ENCODE assay signal across 3 cellular contexts in genomic region chr3:16056210-16056607, GRCh38.
A peak's percentile ranks its signal among the peaks of the same experiment; 100 is the strongest.
TF ChIP-seq lines count a peak whose summit lies in the region.

No MANE protein-coding gene starts in this region.

TF ChIP-seq in endothelial cell of umbilical vein, 7 proteins besides CTCF, POLR2A, EP300 and RAD21 (continued from another document):
- TF ChIP-seq MYC (IDR thresholded peaks at IDR 0.05; ENCODE audit: low read depth, low read length) (no peak), GATA2 (IDR thresholded peaks at IDR 0.05; ENCODE audit: insufficient read depth, insufficient read length, low read depth, low read length) (no peak), FOS (IDR thresholded peaks at IDR 0.05; ENCODE audit: borderline replicate concordance, insufficient read depth, low read length) (no peak)

TF ChIP-seq in HepG2, 621 proteins besides CTCF, POLR2A, EP300 and RAD21 (continued from another document):
- TF ChIP-seq UBTF (CRISPR knock-in tag; IDR thresholded peaks at IDR 0.05), result no peak
- TF ChIP-seq NAIF1 (CRISPR knock-in tag; IDR thresholded peaks at IDR 0.05; ENCODE audit: borderline replicate concordance), result no peak
- 0 out of 2 replicates have a peak, but pooled peaks have one; percentile 17 for TF ChIP-seq CEBPB (IDR thresholded peaks at IDR 0.05; ENCODE audit: borderline replicate concordance, low read depth, low read length)
- no peak for TF ChIP-seq ZNF432 (CRISPR knock-in tag; IDR thresholded peaks at IDR 0.05; ENCODE audit: borderline replicate concordance)
- TF ChIP-seq RARG (CRISPR knock-in tag; IDR thresholded peaks at IDR 0.05; ENCODE audit: low read depth), result no peak
- TF ChIP-seq ZKSCAN5 (CRISPR knock-in tag; IDR thresholded peaks at IDR 0.05), result no peak
- TF ChIP-seq SALL1 (CRISPR knock-in tag; IDR thresholded peaks at IDR 0.05), result 0 out of 2 replicates have a peak, but pooled peaks have one; percentile 9
- no peak; the same call in 1 of the 2 replicates for TF ChIP-seq IRF2 (CRISPR knock-in tag; IDR thresholded peaks at IDR 0.05)
- no peak for TF ChIP-seq NFATC3 (CRISPR knock-in tag; IDR thresholded peaks at IDR 0.05)
- TF ChIP-seq, protein P1, sequence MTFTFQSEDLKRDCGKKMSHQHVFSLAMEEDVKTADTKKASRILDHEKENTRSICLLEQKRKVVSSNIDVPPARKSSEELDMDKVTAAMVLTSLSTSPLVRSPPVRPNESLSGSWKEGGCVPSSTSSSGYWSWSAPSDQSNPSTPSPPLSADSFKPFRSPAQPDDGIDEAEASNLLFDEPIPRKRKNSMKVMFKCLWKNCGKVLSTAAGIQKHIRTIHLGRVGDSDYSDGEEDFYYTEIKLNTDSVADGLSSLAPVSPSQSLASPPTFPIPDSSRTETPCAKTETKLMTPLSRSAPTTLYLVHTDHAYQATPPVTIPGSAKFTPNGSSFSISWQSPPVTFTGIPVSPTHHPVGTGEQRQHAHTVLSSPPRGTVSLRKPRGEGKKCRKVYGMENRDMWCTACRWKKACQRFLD (CRISPR knock-in tag; IDR thresholded peaks at IDR 0.05; ENCODE audit: borderline replicate concordance), result no peak
- TF ChIP-seq CENPX (CRISPR knock-in tag; IDR thresholded peaks at IDR 0.05), result no peak
- TF ChIP-seq ZNF788 (CRISPR knock-in tag; IDR thresholded peaks at IDR 0.05; ENCODE audit: borderline replicate concordance), result no peak
- no peak for TF ChIP-seq HBP1 (CRISPR knock-in tag; IDR thresholded peaks at IDR 0.05; ENCODE audit: low read depth)
- TF ChIP-seq, protein P2, sequence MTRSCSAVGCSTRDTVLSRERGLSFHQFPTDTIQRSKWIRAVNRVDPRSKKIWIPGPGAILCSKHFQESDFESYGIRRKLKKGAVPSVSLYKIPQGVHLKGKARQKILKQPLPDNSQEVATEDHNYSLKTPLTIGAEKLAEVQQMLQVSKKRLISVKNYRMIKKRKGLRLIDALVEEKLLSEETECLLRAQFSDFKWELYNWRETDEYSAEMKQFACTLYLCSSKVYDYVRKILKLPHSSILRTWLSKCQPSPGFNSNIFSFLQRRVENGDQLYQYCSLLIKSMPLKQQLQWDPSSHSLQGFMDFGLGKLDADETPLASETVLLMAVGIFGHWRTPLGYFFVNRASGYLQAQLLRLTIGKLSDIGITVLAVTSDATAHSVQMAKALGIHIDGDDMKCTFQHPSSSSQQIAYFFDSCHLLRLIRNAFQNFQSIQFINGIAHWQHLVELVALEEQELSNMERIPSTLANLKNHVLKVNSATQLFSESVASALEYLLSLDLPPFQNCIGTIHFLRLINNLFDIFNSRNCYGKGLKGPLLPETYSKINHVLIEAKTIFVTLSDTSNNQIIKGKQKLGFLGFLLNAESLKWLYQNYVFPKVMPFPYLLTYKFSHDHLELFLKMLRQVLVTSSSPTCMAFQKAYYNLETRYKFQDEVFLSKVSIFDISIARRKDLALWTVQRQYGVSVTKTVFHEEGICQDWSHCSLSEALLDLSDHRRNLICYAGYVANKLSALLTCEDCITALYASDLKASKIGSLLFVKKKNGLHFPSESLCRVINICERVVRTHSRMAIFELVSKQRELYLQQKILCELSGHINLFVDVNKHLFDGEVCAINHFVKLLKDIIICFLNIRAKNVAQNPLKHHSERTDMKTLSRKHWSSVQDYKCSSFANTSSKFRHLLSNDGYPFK (CRISPR knock-in tag; IDR thresholded peaks at IDR 0.05; ENCODE audit: borderline replicate concordance), result no peak
- TF ChIP-seq ZSCAN12 (CRISPR knock-in tag; IDR thresholded peaks at IDR 0.05), result no peak
- no peak for TF ChIP-seq ZNF230 (CRISPR knock-in tag; IDR thresholded peaks at IDR 0.05)
- TF ChIP-seq ZBTB20 (CRISPR knock-in tag; IDR thresholded peaks at IDR 0.05; ENCODE audit: borderline replicate concordance, low read depth), result no peak
- TF ChIP-seq MIER3 (CRISPR knock-in tag; IDR thresholded peaks at IDR 0.05; ENCODE audit: borderline replicate concordance), result no peak
- TF ChIP-seq ZNF878 (CRISPR knock-in tag; IDR thresholded peaks at IDR 0.05), result no peak
- no peak for TF ChIP-seq CC2D1A (CRISPR knock-in tag; IDR thresholded peaks at IDR 0.05)
- no peak for TF ChIP-seq ARID2 (CRISPR knock-in tag; IDR thresholded peaks at IDR 0.05; ENCODE audit: borderline replicate concordance)
- TF ChIP-seq SOX5 (CRISPR knock-in tag; IDR thresholded peaks at IDR 0.05; ENCODE audit: borderline replicate concordance), result 0 out of 2 replicates have a peak, but pooled peaks have one; percentile 23
- TF ChIP-seq ZNF296 (CRISPR knock-in tag; conservative IDR thresholded peaks at IDR 0.05), result no peak

TF ChIP-seq in SK-N-SH treated with all-trans-retinoic acid at 6 μM for 48 hours, 23 proteins besides CTCF, POLR2A, EP300 and RAD21 (continued from another document):
- TF ChIP-seq, protein P3, sequence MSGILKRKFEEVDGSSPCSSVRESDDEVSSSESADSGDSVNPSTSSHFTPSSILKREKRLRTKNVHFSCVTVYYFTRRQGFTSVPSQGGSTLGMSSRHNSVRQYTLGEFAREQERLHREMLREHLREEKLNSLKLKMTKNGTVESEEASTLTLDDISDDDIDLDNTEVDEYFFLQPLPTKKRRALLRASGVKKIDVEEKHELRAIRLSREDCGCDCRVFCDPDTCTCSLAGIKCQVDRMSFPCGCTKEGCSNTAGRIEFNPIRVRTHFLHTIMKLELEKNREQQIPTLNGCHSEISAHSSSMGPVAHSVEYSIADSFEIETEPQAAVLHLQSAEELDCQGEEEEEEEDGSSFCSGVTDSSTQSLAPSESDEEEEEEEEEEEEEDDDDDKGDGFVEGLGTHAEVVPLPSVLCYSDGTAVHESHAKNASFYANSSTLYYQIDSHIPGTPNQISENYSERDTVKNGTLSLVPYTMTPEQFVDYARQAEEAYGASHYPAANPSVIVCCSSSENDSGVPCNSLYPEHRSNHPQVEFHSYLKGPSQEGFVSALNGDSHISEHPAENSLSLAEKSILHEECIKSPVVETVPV (CRISPR knock-in tag; IDR thresholded peaks at IDR 0.05), result no peak
- no peak for TF ChIP-seq ESRRG (CRISPR knock-in tag; IDR thresholded peaks at IDR 0.05)
- no peak for TF ChIP-seq ARNTL (CRISPR knock-in tag; IDR thresholded peaks at IDR 0.05; ENCODE audit: borderline replicate concordance, low read depth)
- TF ChIP-seq ZFP3 (CRISPR knock-in tag; IDR thresholded peaks at IDR 0.05), result no peak
- TF ChIP-seq ZNF70 (CRISPR knock-in tag; IDR thresholded peaks at IDR 0.05), result no peak
- TF ChIP-seq ISL1 (CRISPR knock-in tag; IDR thresholded peaks at IDR 0.05), result no peak
- TF ChIP-seq ZNF8 (CRISPR knock-in tag; IDR thresholded peaks at IDR 0.05), result no peak
- no peak for TF ChIP-seq CSDC2 (CRISPR knock-in tag; IDR thresholded peaks at IDR 0.05)
- TF ChIP-seq GLIS3 (CRISPR knock-in tag; IDR thresholded peaks at IDR 0.05), result no peak
- no peak for TF ChIP-seq BACH2 (CRISPR knock-in tag; IDR thresholded peaks at IDR 0.05; ENCODE audit: borderline replicate concordance)
- TF ChIP-seq TCF4 (CRISPR knock-in tag; IDR thresholded peaks at IDR 0.05; ENCODE audit: borderline replicate concordance), result no peak
- no peak for TF ChIP-seq ZNF565 (CRISPR knock-in tag; conservative IDR thresholded peaks at IDR 0.05; ENCODE audit: low read depth)
- TF ChIP-seq OSR1 (CRISPR knock-in tag; IDR thresholded peaks at IDR 0.05), result no peak
- TF ChIP-seq PPARA (CRISPR knock-in tag; IDR thresholded peaks at IDR 0.05; ENCODE audit: borderline replicate concordance), result no peak
- no peak for TF ChIP-seq PATZ1 (CRISPR knock-in tag; IDR thresholded peaks at IDR 0.05; ENCODE audit: borderline replicate concordance)
